ENCODE assay signal across 17 cellular contexts in genomic region chr6:42714098-42714761, GRCh38. TPM values are rescaled to one million over a fixed set of nuclear protein-coding genes. Genes with fewer than 3 reads are reported as not detected.
DNase-seq lines count a peak whose midpoint lies in the region; ATAC-seq and TF ChIP-seq lines count a peak whose summit lies in the region.
"Had no signal": no experiment of that assay in that cellular context is flagged by ENCODE, and none has a peak within 500 bp of the region (broad histone marks: within the 10 kb centered on the region; RNA-seq: fewer than 3 reads in every experiment).

No MANE protein-coding gene starts in this region.

- peak overlapping the region in 8 of 11 experiments; percentile 2 to 48 (median 34); a peak in 9 of 22 replicates for H3K4me2 ChIP-seq in BLaER1 treated with 17β-estradiol and CSF1 and Interleukin-3, amounts not matched to agents 10 nM and 100 nM
- H3K4me2 ChIP-seq: GM23338 had no signal

- H3K4me3 ChIP-seq in BLaER1 treated with 17β-estradiol and CSF1 and Interleukin-3, amounts not matched to agents 10 nM and 100 nM, result no peak overlapping the region
- no peak overlapping the region for H3K4me3 ChIP-seq in fibroblast of villous mesenchyme (ENCODE audit: low read depth, low read length)
- H3K4me3 ChIP-seq: GM23338 had no signal

- no peak overlapping the region for H3K27ac ChIP-seq in BLaER1 treated with 17β-estradiol and CSF1 and Interleukin-3, amounts not matched to agents 10 nM and 100 nM

- no peaks in the 10 kb centered on the region; a peak in 1 of 22 replicates for H3K36me3 ChIP-seq in BLaER1 treated with 17β-estradiol and CSF1 and Interleukin-3, amounts not matched to agents 10 nM and 100 nM

- DNase-seq in LHCN-M2 (ENCODE audit: low read depth) (peak; percentile 68), astrocyte of the hippocampus (ENCODE audit: low read depth, low spot score) (peak; percentile 21), fibroblast of villous mesenchyme (ENCODE audit: low read depth) (peak; percentile 67), cerebellar nuclear complex (lab: John Stamatoyannopoulos, UW) (no peak)
- DNase-seq in activated naive CD4-positive, alpha-beta T cell treated with anti-CD3 and anti-CD28 coated beads, Interleukin-2, amount 50 U/mL, for 72 hours (ENCODE audit: low spot score in 2 of 2), result no peak
- DNase-seq: activated effector memory CD4-positive, alpha-beta T cell treated with Interleukin-2 at 50 U/mL for 16 hours; NCI-H1105 treated with DMSO at 0.1 percent for 48 hours; stimulated activated CD4-positive, alpha-beta T cell treated with anti-CD3 and anti-CD28 coated beads, Interleukin-4, amount 100 ng/mL, for 24 hours; T-helper 1 cell; trophoblast cell had no signal

- H3K4me1 ChIP-seq in BLaER1 treated with 17β-estradiol and CSF1 and Interleukin-3, amounts not matched to agents 10 nM and 100 nM, result peaks cover 0 to 14% (median 8%) of the 10 kb centered on the region in 10 experiments; a peak in 10 of 20 replicates

- no peaks in the 10 kb centered on the region for H3K27me3 ChIP-seq in BLaER1 treated with 17β-estradiol and CSF1 and Interleukin-3, amounts not matched to agents 10 nM and 100 nM

- peaks cover 3 to 13% of the 10 kb centered on the region in 2 donors for H3K9me3 Mint-ChIP-seq in activated naive CD4-positive, alpha-beta T cell treated with anti-CD3 and anti-CD28 coated beads, Interleukin-2, amount 50 U/mL, for 72 hours

- peaks cover 5 to 11% of the 10 kb centered on the region in 2 donors for H3K36me3 Mint-ChIP-seq in activated naive CD4-positive, alpha-beta T cell treated with anti-CD3 and anti-CD28 coated beads, Interleukin-2, amount 50 U/mL, for 72 hours

- TF ChIP-seq CTCF in fibroblast of villous mesenchyme (IDR thresholded peaks at IDR 0.05; ENCODE audit: insufficient read depth, low read depth, low read length), result no peak

- no peaks in the 10 kb centered on the region for H4K20me1 ChIP-seq in BLaER1 treated with 17β-estradiol and CSF1 and Interleukin-3, amounts not matched to agents 10 nM and 100 nM

- ATAC-seq in GM18498 (IDR thresholded peaks at IDR 0.05; ENCODE audit: unreplicated experiment), result no peak
- ATAC-seq in GM18873 (IDR thresholded peaks at IDR 0.05; ENCODE audit: low FRiP score, unreplicated experiment), result no peak
- no peak for ATAC-seq in activated naive CD4-positive, alpha-beta T cell treated with anti-CD3 and anti-CD28 coated beads, Interleukin-2, amount 50 U/mL, for 72 hours
- ATAC-seq: GM23338, sciatic nerve, WTC11 had no signal

- no peak overlapping the region for H3K9ac ChIP-seq in BLaER1 treated with 17β-estradiol and CSF1 and Interleukin-3, amounts not matched to agents 10 nM and 100 nM

- no peak overlapping the region for H3K27ac Mint-ChIP-seq in activated naive CD4-positive, alpha-beta T cell treated with anti-CD3 and anti-CD28 coated beads, Interleukin-2, amount 50 U/mL, for 72 hours
- H3K27ac Mint-ChIP-seq: GM23338, WTC11 had no signal

- H3K9me3 ChIP-seq in BLaER1 treated with 17β-estradiol and CSF1 and Interleukin-3, amounts not matched to agents 10 nM and 100 nM (replicated peaks in 1 of 11), result peaks cover 5 to 17% (median 14%) of the 10 kb centered on the region in 11 experiments; a peak in 19 of 22 replicates

RNA-seq across cellular contexts. Expression of gene PRPH2, which starts 8.2 kb away (rescaled TPM):
- 2.1 and 2.6 TPM in 2 replicates for total RNA-seq in LHCN-M2 (2014; rRNA removed)
- polyA plus RNA-seq in LHCN-M2 (2012), result 3.4 TPM
- 2.6 and 5.2 TPM in 2 replicates for total RNA-seq in fibroblast of villous mesenchyme
- not detected for total RNA-seq in activated naive CD4-positive, alpha-beta T cell treated with anti-CD3 and anti-CD28 coated beads, Interleukin-2, amount 50 U/mL, for 72 hours
- total RNA-seq: mononuclear cell had no signal

RNA-seq across cellular contexts. Expression of gene TBCC, which starts 31.7 kb away (rescaled TPM):
- total RNA-seq in LHCN-M2 (2014; rRNA removed) (42.8 and 48.3 TPM in 2 replicates), fibroblast of villous mesenchyme (38.7 and 42.3 TPM in 2 replicates)
- 18.9 TPM for polyA plus RNA-seq in LHCN-M2 (2012)
- total RNA-seq in activated naive CD4-positive, alpha-beta T cell treated with anti-CD3 and anti-CD28 coated beads, Interleukin-2, amount 50 U/mL, for 72 hours, result 10 to 100 TPM; 14.2 to 19.5 TPM

Comparison
In these comparisons a context has a peak if more than half of its experiments do, and no peak if none do; other contexts are left out.
1. DNase-seq: peak in LHCN-M2 (single experiment), astrocyte of the hippocampus (single experiment) and fibroblast of villous mesenchyme (single experiment); none in activated naive CD4-positive, alpha-beta T cell treated with anti-CD3 and anti-CD28 coated beads, Interleukin-2, amount 50 U/mL, for 72 hours (0 of 2) and cerebellar nuclear complex (0 of 2).